ENCODE assay signal across 8 cellular contexts in genomic region chr5:179858586-179859427, GRCh38.
DNase-seq lines count a peak whose midpoint lies in the region; ATAC-seq lines count a peak whose summit lies in the region.

Gene MRNIP, minus strand, starts transcription at chr5:179858817. Its CDS starts 21 bp downstream, at chr5:179858796.

- DNase-seq in AML-193 (lab: John Stamatoyannopoulos, UW) (peak; percentile 93 to 94), NCI-H510A (lab: John Stamatoyannopoulos, UW) (peak; percentile 83), kidney tubule cell (ENCODE audit: low spot score) (peak; percentile 96)
- peak; percentile 88 to 89 for DNase-seq in activated CD4-positive, alpha-beta T cell treated with anti-CD3 and anti-CD28 coated beads for 4 hours
- peak; percentile 81 to 91 (median 88) for DNase-seq in stimulated activated CD4-positive, alpha-beta T cell treated with anti-CD3 and anti-CD28 coated beads, Interleukin-1b, Interleukin-23, amount 100 ng/mL, for 24 hours (ENCODE audit: low read depth in 4 of 4, low spot score in 1 of 4)

- ATAC-seq in GM19035 (IDR thresholded peaks at IDR 0.05; ENCODE audit: unreplicated experiment), result peak; percentile 97
- ATAC-seq in HG03354 (IDR thresholded peaks at IDR 0.05; ENCODE audit: poor library complexity, severe bottlenecking, unreplicated experiment), result peak; percentile 96

- H3K27ac ChIP-seq in cingulate gyrus (ENCODE audit: low read depth, low read length), result peak within 1 kb of the TSS; percentile 91

Comparison
In these comparisons a context has a peak if more than half of its experiments do, and no peak if none do; other contexts are left out.
1. Peak in every context shown above with its lines: DNase-seq, ATAC-seq and H3K27ac ChIP-seq.